Comparison of ENCODE assay signal across 10 cellular contexts in the genomic region with DNA sequence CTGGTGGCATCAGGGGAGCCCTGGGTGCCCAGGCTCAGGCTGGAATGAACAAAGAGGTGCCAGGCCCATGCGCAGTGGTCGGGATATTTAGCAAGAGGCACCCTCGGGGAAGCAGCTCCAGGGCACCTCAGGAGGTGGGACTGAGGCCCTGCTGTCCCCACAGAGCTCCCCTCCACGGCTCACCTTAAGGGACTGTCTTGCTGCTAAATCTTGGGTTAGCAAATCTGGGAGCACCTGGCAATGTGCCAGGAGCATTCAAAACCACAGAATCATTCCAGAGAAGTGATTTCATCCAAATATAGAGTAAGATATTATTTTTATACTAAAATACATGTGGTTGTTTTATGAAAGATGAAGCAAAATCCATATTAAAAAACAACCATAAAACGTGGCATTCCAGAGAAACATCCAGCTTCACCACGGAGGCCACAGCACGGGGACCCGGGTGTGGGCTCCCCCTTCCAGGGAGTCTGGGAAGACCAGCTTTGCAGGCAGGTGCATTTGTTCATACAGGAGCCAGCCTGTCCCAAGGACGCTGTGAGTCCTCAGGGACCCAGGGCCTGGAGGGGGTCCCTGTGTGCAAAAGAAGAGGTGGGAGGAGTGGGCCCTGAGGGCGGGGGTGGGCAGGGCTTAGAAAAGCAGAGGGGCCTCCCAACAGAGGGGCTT. TPM values are rescaled to one million over a fixed set of nuclear protein-coding genes. Genes with fewer than 3 reads are reported as not detected.
DNase-seq lines count a peak whose midpoint lies in the region; ATAC-seq and TF ChIP-seq lines count a peak whose summit lies in the region.
"Had no signal": no experiment of that assay in that cellular context is flagged by ENCODE, and none has a peak within 500 bp of the region (broad histone marks: within the 10 kb centered on the region; RNA-seq: fewer than 3 reads in every experiment).

No MANE protein-coding gene starts in this region.

- no peak overlapping the region for H3K4me2 ChIP-seq in trophoblast cell (ENCODE audit: low read length)

- H3K36me3 Mint-ChIP-seq in stimulated activated memory B cell treated with anti-CD40 and anti-IgM and Interleukin-4, amounts not matched to agents 10 μg/mL and 1 μg/mL and 100 μg/mL, for 72 hours: peaks cover 55% of the 10 kb centered on the region

- peak overlapping the region; percentile 19 for H3K4ac ChIP-seq in trophoblast cell (ENCODE audit: low read depth, low read length)

- peaks cover 25% of the 10 kb centered on the region for H3K4me1 Mint-ChIP-seq in stimulated activated memory B cell treated with anti-CD40 and anti-IgM and Interleukin-4, amounts not matched to agents 10 μg/mL and 1 μg/mL and 100 μg/mL, for 72 hours

- H4K8ac ChIP-seq in trophoblast cell (ENCODE audit: low read depth, low read length): no peak overlapping the region

- no peaks in the 10 kb centered on the region for H3K27me3 ChIP-seq in SJCRH30
- H3K27me3 ChIP-seq in trophoblast cell (ENCODE audit: insufficient read depth, low read length): no peaks in the 10 kb centered on the region

- H3K4me3 Mint-ChIP-seq in stimulated activated memory B cell treated with anti-CD40 and anti-IgM and Interleukin-4, amounts not matched to agents 10 μg/mL and 1 μg/mL and 100 μg/mL, for 72 hours: no peak overlapping the region

- H3K4me1 ChIP-seq in SJCRH30 (peaks cover 32% of the 10 kb centered on the region), trophoblast cell (ENCODE audit: control insufficient read depth in 1 of 2, insufficient read depth in 2 of 2, low read length in 2 of 2) (peaks cover 12 to 13% of the 10 kb centered on the region in 2 experiments)

- H3K9ac ChIP-seq in trophoblast cell (ENCODE audit: low read length): no peak overlapping the region

- H3K27ac ChIP-seq in SJCRH30 (peak overlapping the region; percentile 59), trophoblast cell (ENCODE audit: low read depth, low read length) (no peak overlapping the region)

- peak overlapping the region; percentile 55 for H4K91ac ChIP-seq in trophoblast cell (ENCODE audit: low read depth, low read length)

- DNase-seq in DMS79 (lab: John Stamatoyannopoulos, UW) (peak; percentile 60), SJCRH30 (peak; percentile 58 to 73), fibroblast of the aortic adventitia (ENCODE audit: low read depth) (peak; percentile 74), trophoblast cell (no peak)
- no peak for DNase-seq in stimulated activated CD4-positive, alpha-beta T cell treated with anti-CD3 and anti-CD28 coated beads, Interleukin-2, amount 100 ng/mL, for 24 hours
- DNase-seq: activated CD8-positive, alpha-beta memory T cell treated with anti-CD3 and anti-CD28 coated beads for 24 hours; DND-41 had no signal

- no peak overlapping the region for H2BK5ac ChIP-seq in trophoblast cell (ENCODE audit: low read depth, low read length, poor library complexity)

- H4K12ac ChIP-seq in trophoblast cell (ENCODE audit: low read depth, low read length): no peak overlapping the region

- peaks cover 18% of the 10 kb centered on the region for H3K79me1 ChIP-seq in trophoblast cell (ENCODE audit: low read length)

- H3K27me3 Mint-ChIP-seq in stimulated activated memory B cell treated with anti-CD40 and anti-IgM and Interleukin-4, amounts not matched to agents 10 μg/mL and 1 μg/mL and 100 μg/mL, for 72 hours: no peaks in the 10 kb centered on the region

- no peaks in the 10 kb centered on the region for H3K36me3 ChIP-seq in SJCRH30
- peaks cover 17 to 19% of the 10 kb centered on the region in 2 experiments for H3K36me3 ChIP-seq in trophoblast cell (ENCODE audit: control insufficient read depth in 1 of 2, insufficient read depth in 2 of 2, low read length in 2 of 2)

- no peak overlapping the region for H3K27ac Mint-ChIP-seq in stimulated activated memory B cell treated with anti-CD40 and anti-IgM and Interleukin-4, amounts not matched to agents 10 μg/mL and 1 μg/mL and 100 μg/mL, for 72 hours

- H3K23ac ChIP-seq in trophoblast cell (ENCODE audit: low read length): no peak overlapping the region

- WGBS in trophoblast cell (ENCODE audit: extremely low coverage, insufficient coverage, insufficient read length): no CpG with 5 or more reads among the region's 10 CpGs

- H3K79me2 ChIP-seq in trophoblast cell (ENCODE audit: control insufficient read depth, insufficient read depth, low read length, poor library complexity): no peaks in the 10 kb centered on the region

- H3K18ac ChIP-seq in trophoblast cell (ENCODE audit: low read length): peak overlapping the region; percentile 32

- peak overlapping the region; percentile 24 for H3K14ac ChIP-seq in trophoblast cell (ENCODE audit: low read length)

- H2AFZ ChIP-seq in trophoblast cell (ENCODE audit: insufficient read depth, low read length, poor library complexity): no peak overlapping the region

- H3K9me3 ChIP-seq in SJCRH30 (replicated peaks): no peaks in the 10 kb centered on the region
- H3K9me3 ChIP-seq in trophoblast cell (ENCODE audit: insufficient read depth, low read depth, low read length): no peaks in the 10 kb centered on the region

- H3K4me3 ChIP-seq in SJCRH30 (no peak overlapping the region), fibroblast of the aortic adventitia (ENCODE audit: low read depth, low read length) (no peak overlapping the region), trophoblast cell (ENCODE audit: low read depth, low read length) (no peak overlapping the region)

- peak overlapping the region; percentile 73 for H2AK5ac ChIP-seq in trophoblast cell (ENCODE audit: low read length)

- peak overlapping the region; percentile 55 for H2BK120ac ChIP-seq in trophoblast cell (ENCODE audit: insufficient read depth, low read length, poor library complexity)

- H3K9me3 Mint-ChIP-seq in stimulated activated memory B cell treated with anti-CD40 and anti-IgM and Interleukin-4, amounts not matched to agents 10 μg/mL and 1 μg/mL and 100 μg/mL, for 72 hours: no peaks in the 10 kb centered on the region

- peak overlapping the region; percentile 59 for H2BK12ac ChIP-seq in trophoblast cell (ENCODE audit: low read length)

- TF ChIP-seq CTCF in fibroblast of the aortic adventitia (IDR thresholded peaks at IDR 0.05; ENCODE audit: insufficient read depth, low read length): no peak

- ATAC-seq in HG03469 (IDR thresholded peaks at IDR 0.05; ENCODE audit: unreplicated experiment) (no peak), HG03439 (IDR thresholded peaks at IDR 0.05; ENCODE audit: unreplicated experiment) (no peak)
- ATAC-seq in stimulated activated memory B cell treated with anti-CD40 and anti-IgM and Interleukin-4, amounts not matched to agents 10 μg/mL and 1 μg/mL and 100 μg/mL, for 72 hours: no peak

RNA-seq across cellular contexts. Expression of gene HS1BP3, which starts 16.3 kb away (rescaled TPM):
- total RNA-seq in SJCRH30 (2014; rRNA removed; shearing (Covaris generic)): 14.0 and 14.7 TPM in 2 replicates
- 23.0 and 28.4 TPM in 2 replicates for total RNA-seq in fibroblast of the aortic adventitia (ENCODE audit: low replicate concordance)
- polyA plus RNA-seq in trophoblast cell (2013): 17.5 and 18.2 TPM in 2 replicates

RNA-seq across cellular contexts. Expression of gene GDF7, which starts 32.4 kb away (rescaled TPM):
- 0.02 and 0.03 TPM in 2 replicates for total RNA-seq in SJCRH30 (2014; rRNA removed; shearing (Covaris generic))
- total RNA-seq in fibroblast of the aortic adventitia (ENCODE audit: low replicate concordance): under 0.01 TPM in 1 of 2 replicates, not detected in the other
- 0.14 and 0.17 TPM in 2 replicates for polyA plus RNA-seq in trophoblast cell (2013)

Comparison
In these comparisons a context has a peak if more than half of its experiments do, and no peak if none do; other contexts are left out.
1. DNase-seq: peak in DMS79 (single experiment), SJCRH30 (2 of 2) and fibroblast of the aortic adventitia (single experiment); none in trophoblast cell (0 of 2) and stimulated activated CD4-positive, alpha-beta T cell treated with anti-CD3 and anti-CD28 coated beads, Interleukin-2, amount 100 ng/mL, for 24 hours (0 of 2).